8 cellular contexts compared by ENCODE assay signal in genomic region chr3:180989291-180990163, GRCh38. TPM values are rescaled to one million over a fixed set of nuclear protein-coding genes. Genes with fewer than 3 reads are reported as not detected.
DNase-seq lines count a peak whose midpoint lies in the region; ATAC-seq and TF ChIP-seq lines count a peak whose summit lies in the region.

TSS of gene DNAJC19 (minus strand) at chr3:180989736. CDS start at chr3:180989602, 134 bp downstream.

- H3K4me1 ChIP-seq in PC-9 (replicated peaks; ENCODE audit: insufficient read depth), result peaks cover 16% of the 10 kb centered on the region

- DNase-seq in DMS153 (lab: John Stamatoyannopoulos, UW) (peak; percentile 92), PC-9 (peak; percentile 95 to 98), epithelial cell of proximal tubule (ENCODE audit: low read depth) (peak; percentile 86), mucosa of gallbladder (ENCODE audit: low spot score) (peak; percentile 95)
- DNase-seq in Jurkat, Clone E6-1 (ENCODE audit: low read depth, low spot score), result peak; percentile 96
- DNase-seq in activated T-cell treated with anti-CD3 and anti-CD28 coated beads, Interleukin-2, amount 50 U/mL, for 1 hour, result peak; percentile 83
- DNase-seq in stimulated activated CD8-positive, alpha-beta memory T cell treated with anti-CD3 and anti-CD28 coated beads, Interleukin-4, amount 100 ng/mL, for 4 hours (ENCODE audit: low read depth in 2 of 2, low spot score in 1 of 2), result peak; percentile 65 to 76

- peak within 1 kb of the TSS; percentile 88 for H3K4me3 ChIP-seq in Jurkat, Clone E6-1 (ENCODE audit: low read length)
- peak within 1 kb of the TSS; percentile 76 for H3K4me3 ChIP-seq in PC-9
- H3K4me3 ChIP-seq in epithelial cell of proximal tubule (ENCODE audit: low read depth, low read length), result peak within 1 kb of the TSS; percentile 93

- H3K4me2 ChIP-seq in PC-9, result peak within 1 kb of the TSS; percentile 84

- H3K9me2 ChIP-seq in PC-9 (ENCODE audit: insufficient read depth), result no peaks in the 10 kb centered on the region

- TF ChIP-seq CTCF in PC-9 (conservative IDR thresholded peaks at IDR 0.05), result no peak
- TF ChIP-seq CTCF in epithelial cell of proximal tubule (conservative IDR thresholded peaks at IDR 0.05; ENCODE audit: low read depth, low read length), result no peak

- no peaks in the 10 kb centered on the region for H3K9me3 ChIP-seq in PC-9 (ENCODE audit: insufficient read depth, low read depth)

- CTCF ChIA-PET in PC-9 (lab: Charles Lee), result interaction anchor here (0.7 to 0.8 kb wide), 2 partner anchors 387 to 711 kb away, joined by 5 to 6 read pairs; no protein-coding TSS in a partner anchor

- peaks cover 29% of the 10 kb centered on the region; the same call in 1 of the 2 replicates for H3F3A ChIP-seq in PC-9 (ENCODE audit: insufficient read depth, low read depth)

- intact Hi-C loops in PC-9 (cut with micrococcal nuclease; ENCODE audit: unreplicated experiment), result loop anchor here (1.0 to 10.0 kb wide), 4 partner anchors 77 to 1695 kb away; partner anchors contain the start of gene FXR1

- TSS peak; percentile 77 for BruUV-seq in PC-9 (replicated peaks; lab: Mats Ljungman, UMichigan)

- no peaks in the 10 kb centered on the region for H4K20me1 ChIP-seq in PC-9 (ENCODE audit: insufficient read depth)

- no peaks in the 10 kb centered on the region for H3K27me3 ChIP-seq in PC-9 (ENCODE audit: insufficient read depth, low read depth)

- peak within 1 kb of the TSS; percentile 97 for H2AFZ ChIP-seq in PC-9

- POLR2A ChIA-PET in PC-9 (lab: Charles Lee; ENCODE audit: unreplicated experiment), result interaction anchor here (0.6 kb wide), 2 partner anchors 77 to 1427 kb away, joined by 4 to 5 read pairs; partner anchors contain the start of gene ACTL6A

- H3K27ac ChIP-seq in PC-9, result peak within 1 kb of the TSS; percentile 68

- H3K79me2 ChIP-seq in PC-9 (ENCODE audit: low read depth), result peaks cover 21% of the 10 kb centered on the region

- peak; percentile 97 for ATAC-seq in GM21619 (IDR thresholded peaks at IDR 0.05; ENCODE audit: unreplicated experiment)

- peaks cover 16% of the 10 kb centered on the region; the same call in 1 of the 2 replicates for H3K36me3 ChIP-seq in PC-9 (ENCODE audit: low read depth)

RNA-seq across cellular contexts. Expression of gene DNAJC19, which starts in this region (rescaled TPM):
- polyA plus RNA-seq in Jurkat, Clone E6-1 (2012; ENCODE audit: insufficient read depth, insufficient read length), result 82.5 TPM
- 85.6 and 86.9 TPM in 2 replicates for total RNA-seq in PC-9 (2021)
- 32.9 and 36.6 TPM in 2 replicates for total RNA-seq in epithelial cell of proximal tubule
- 43.0 TPM for total RNA-seq in mucosa of gallbladder

Comparison
In these comparisons a context has a peak if more than half of its experiments do, and no peak if none do; other contexts are left out.
1. Peak in every context shown above with its lines: DNase-seq, ATAC-seq, H3K4me3 ChIP-seq and H3K27ac ChIP-seq.